ENCODE assay signal across 17 cellular contexts in the genomic region with DNA sequence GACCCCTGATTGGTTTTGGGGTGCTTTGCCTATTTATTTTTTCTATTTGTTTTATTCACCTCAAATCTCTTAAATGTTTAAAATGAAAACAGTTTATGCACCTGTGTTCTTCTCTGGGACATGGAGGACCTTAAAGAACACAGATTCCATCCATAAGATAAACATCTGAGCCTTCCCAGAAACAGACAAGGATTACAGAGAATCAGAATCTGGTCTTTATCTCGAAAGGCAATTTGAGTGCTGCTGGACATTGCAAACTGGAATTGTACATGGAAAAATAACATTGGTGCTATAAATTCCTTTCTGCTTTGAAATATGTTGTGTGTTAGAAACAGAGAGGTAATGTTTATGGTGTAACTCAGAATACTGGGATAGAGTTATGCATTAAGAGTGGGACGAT.
"Had no signal": no experiment of that assay in that cellular context is flagged by ENCODE, and none has a peak within 500 bp of the region (broad histone marks: within the 10 kb centered on the region; RNA-seq: fewer than 3 reads in every experiment).

No MANE protein-coding gene starts in this region.

- H3K27ac ChIP-seq: lower lobe of right lung, neutrophil had no signal

- H3K4me3 ChIP-seq: lower lobe of right lung, SK-N-MC, suprapubic skin had no signal

- H3K27ac Mint-ChIP-seq: activated naive CD4-positive, alpha-beta T cell treated with anti-CD3 and anti-CD28 coated beads, Interleukin-2, amount 50 U/mL, for 24 hours; activated T-cell treated with anti-CD3 and anti-CD28 coated beads, Interleukin-2, amount 50 U/mL, for 24 hours; naive thymus-derived CD8-positive, alpha-beta T cell had no signal

- H3K27me3 ChIP-seq: neutrophil, suprapubic skin had no signal

- H3K4me3 Mint-ChIP-seq: activated naive CD4-positive, alpha-beta T cell treated with anti-CD3 and anti-CD28 coated beads, Interleukin-2, amount 50 U/mL, for 24 hours; activated T-cell treated with anti-CD3 and anti-CD28 coated beads, Interleukin-2, amount 50 U/mL, for 24 hours; naive thymus-derived CD8-positive, alpha-beta T cell had no signal

- H3K36me3 ChIP-seq: lower lobe of right lung, neutrophil, suprapubic skin had no signal

- H3K9me3 ChIP-seq: lower lobe of right lung, neutrophil, suprapubic skin had no signal

- H3K9me3 Mint-ChIP-seq: activated naive CD4-positive, alpha-beta T cell treated with anti-CD3 and anti-CD28 coated beads, Interleukin-2, amount 50 U/mL, for 24 hours; activated T-cell treated with anti-CD3 and anti-CD28 coated beads, Interleukin-2, amount 50 U/mL, for 24 hours; naive thymus-derived CD8-positive, alpha-beta T cell had no signal

- DNase-seq: activated CD4-positive, alpha-beta T cell treated with anti-CD3 and anti-CD28 coated beads, Interleukin-2, amount 50 U/mL, for 4 hours; activated effector memory CD4-positive, alpha-beta T cell treated with Interleukin-2 at 50 U/mL for 16 hours; activated T-cell treated with anti-CD3 and anti-CD28 coated beads, Interleukin-2, amount 50 U/mL, for 24 hours; caudate nucleus; head of caudate nucleus; left cardiac atrium; lower lobe of right lung; naive thymus-derived CD8-positive, alpha-beta T cell; posterior cingulate gyrus; stimulated activated CD4-positive, alpha-beta T cell treated with anti-CD3 and anti-CD28 coated beads, Interleukin-4, amount 100 ng/mL, for 1 hour; stimulated activated naive CD4-positive, alpha-beta T cell; T-helper 1 cell; T1000 had no signal

- H3K4me1 Mint-ChIP-seq: activated naive CD4-positive, alpha-beta T cell treated with anti-CD3 and anti-CD28 coated beads, Interleukin-2, amount 50 U/mL, for 24 hours had no signal
